Comparison of ENCODE assay signal across 18 cellular contexts in genomic region chr4:10947898-10948297, GRCh38.
A peak's percentile ranks its signal among the peaks of the same experiment; 100 is the strongest.
DNase-seq lines count a peak whose midpoint lies in the region; ATAC-seq and TF ChIP-seq lines count a peak whose summit lies in the region.
"Had no signal": no experiment of that assay in that cellular context is flagged by ENCODE, and none has a peak within 500 bp of the region (broad histone marks: within the 10 kb centered on the region; RNA-seq: fewer than 3 reads in every experiment).

No MANE protein-coding gene starts in this region.

- H3K9me3 ChIP-seq in OCI-LY3 (ENCODE audit: insufficient read depth, low read length) = peaks cover 7% of the 10 kb centered on the region; the same call in 1 of the 2 replicates

- H3K27ac ChIP-seq in OCI-LY3 (ENCODE audit: low read length) = no peak overlapping the region
- no peak overlapping the region for H3K27ac ChIP-seq in dorsolateral prefrontal cortex
- H3K27ac ChIP-seq: 22Rv1, KMS-11 had no signal

- intact Hi-C loops in dorsolateral prefrontal cortex (cut with DNase I) = no loop called here

- H3K4me3 ChIP-seq in GM12865 (ENCODE audit: low read depth, low read length) = no peak overlapping the region
- H3K4me3 ChIP-seq in OCI-LY3 (ENCODE audit: low read length) = no peak overlapping the region
- no peak overlapping the region for H3K4me3 ChIP-seq in dorsolateral prefrontal cortex
- H3K4me3 ChIP-seq: GM23338 had no signal

- TF ChIP-seq CTCF in GM12865 (IDR thresholded peaks at IDR 0.05; ENCODE audit: insufficient read depth, low read depth, low read length, missing control alignments) (no peak), OCI-LY3 (IDR thresholded peaks at IDR 0.05; ENCODE audit: low read depth, low read length) (no peak), dorsolateral prefrontal cortex (IDR thresholded peaks at IDR 0.05 in 54 of 56, conservative IDR thresholded peaks at IDR 0.05 in 2 of 56; ENCODE audit: low read depth in 1 of 56, partially characterized antibody in 56 of 56) (no peak)

- peak overlapping the region; percentile 91; the same call in 1 of the 2 replicates for H3K4me2 ChIP-seq in OCI-LY3 (ENCODE audit: low read length)
- H3K4me2 ChIP-seq: GM23338, KMS-11 had no signal

- peaks cover 6% of the 10 kb centered on the region for H3K36me3 ChIP-seq in OCI-LY3 (replicated peaks; ENCODE audit: low read depth, low read length)

- H2AFZ ChIP-seq in OCI-LY3 (ENCODE audit: low read depth, low read length) = no peak overlapping the region
- H2AFZ ChIP-seq: GM23338 had no signal

- no peak overlapping the region for H3K9ac ChIP-seq in OCI-LY3 (ENCODE audit: low read length)
- H3K9ac ChIP-seq: KMS-11 had no signal

- H3K27me3 ChIP-seq in OCI-LY3 (ENCODE audit: low read depth, low read length) (no peaks in the 10 kb centered on the region; the same call in 1 of the 2 replicates), dorsolateral prefrontal cortex (peaks cover 0 to 6% (median 0%) of the 10 kb centered on the region in 45 donors)

- DNase-seq in GM12865 (ENCODE audit: low read depth) (peak; percentile 26), dorsolateral prefrontal cortex (no peak), ureter (ENCODE audit: low spot score) (no peak), HK-2 (ENCODE audit: unreplicated experiment) (no peak)
- DNase-seq: CD8-positive, alpha-beta T cell; COR-L47; DMS153; DMS79 treated with DMSO at 0.1 percent for 48 hours; EL; H7 had no signal

- peaks cover 29% of the 10 kb centered on the region for H3K4me1 ChIP-seq in OCI-LY3 (ENCODE audit: low read length)

- peaks cover 8% of the 10 kb centered on the region; the same call in 1 of the 2 replicates for H4K20me1 ChIP-seq in OCI-LY3 (ENCODE audit: insufficient read depth, low read length)

- H3K79me2 ChIP-seq in OCI-LY3 (ENCODE audit: low read length) = no peaks in the 10 kb centered on the region

- peak; percentile 44 for ATAC-seq in GM21723 (IDR thresholded peaks at IDR 0.05; ENCODE audit: unreplicated experiment)
- peak; percentile 47 for ATAC-seq in HG02885 (IDR thresholded peaks at IDR 0.05; ENCODE audit: poor library complexity, unreplicated experiment)
- ATAC-seq in esophagus mucosa = no peak
- ATAC-seq: CD8-positive, alpha-beta T cell; GM23338; HepG2 had no signal
